ENCODE assay signal across 8 cellular contexts in genomic region chr16:2152695-2153506, GRCh38. TPM values are rescaled to one million over a fixed set of nuclear protein-coding genes. Genes with fewer than 3 reads are reported as not detected.
A peak's percentile ranks its signal among the peaks of the same experiment; 100 is the strongest.
DNase-seq lines count a peak whose midpoint lies in the region; ATAC-seq and TF ChIP-seq lines count a peak whose summit lies in the region.

No MANE protein-coding gene starts in this region.

- no peaks in the 10 kb centered on the region for H3K27me3 ChIP-seq in RWPE2 (ENCODE audit: insufficient read depth, poor library complexity, severe bottlenecking)
- peaks cover 16% of the 10 kb centered on the region for H3K27me3 ChIP-seq in neural cell (ENCODE audit: insufficient read depth, low read depth, low read length)

- H3K9ac ChIP-seq in neural cell (ENCODE audit: low read length), result peak overlapping the region; percentile 76

- H3K9me3 ChIP-seq in RWPE2 (ENCODE audit: severe bottlenecking), result no peaks in the 10 kb centered on the region
- no peaks in the 10 kb centered on the region for H3K9me3 ChIP-seq in neural cell (ENCODE audit: low read length)

- H3K4me1 Mint-ChIP-seq in dendritic cell treated with granulocyte-macrophage colony-stimulating factor and Interleukin-4, amounts not matched to agents 40 ng/mL and 50 ng/mL, for 4 days (ENCODE audit: low read depth), result peaks cover 70% of the 10 kb centered on the region

- H3F3A ChIP-seq in neural cell (ENCODE audit: insufficient read depth, low read length, poor library complexity, severe bottlenecking), result no peaks in the 10 kb centered on the region

- ATAC-seq in RWPE2 (ENCODE audit: low read depth) (no peak), HG03354 (IDR thresholded peaks at IDR 0.05; ENCODE audit: poor library complexity, severe bottlenecking, unreplicated experiment) (no peak), HG02571 (IDR thresholded peaks at IDR 0.05; ENCODE audit: unreplicated experiment) (no peak)

- H3K4me3 Mint-ChIP-seq in dendritic cell treated with granulocyte-macrophage colony-stimulating factor and Interleukin-4, amounts not matched to agents 40 ng/mL and 50 ng/mL, for 4 days, result peak overlapping the region; percentile 81

- peak; percentile 83 for DNase-seq in activated CD8-positive, alpha-beta memory T cell treated with anti-CD3 and anti-CD28 coated beads for 24 hours
- DNase-seq in activated CD8-positive, alpha-beta memory T cell treated with anti-CD3 and anti-CD28 coated beads, Interleukin-2, amount 50 U/mL, for 4 hours, result no peak
- peak; percentile 73 for DNase-seq in RWPE2 (ENCODE audit: low spot score)
- no peak for DNase-seq in NCI-H1930 (lab: John Stamatoyannopoulos, UW)

- H3K9me2 ChIP-seq in neural cell (ENCODE audit: insufficient read depth, low read length), result no peaks in the 10 kb centered on the region

- TF ChIP-seq CTCF in RWPE2 (IDR thresholded peaks at IDR 0.05; ENCODE audit: poor library complexity, severe bottlenecking), result no peak
- TF ChIP-seq CTCF in neural cell (IDR thresholded peaks at IDR 0.05; ENCODE audit: poor library complexity, severe bottlenecking), result no peak

- TF ChIP-seq RAD21 in neural cell (conservative IDR thresholded peaks at IDR 0.05), result no peak

- H3K36me3 Mint-ChIP-seq in dendritic cell treated with granulocyte-macrophage colony-stimulating factor and Interleukin-4, amounts not matched to agents 40 ng/mL and 50 ng/mL, for 4 days (ENCODE audit: low read depth), result peaks cover 70% of the 10 kb centered on the region

- H2AFZ ChIP-seq in neural cell (ENCODE audit: low read depth, low read length), result no peak overlapping the region

- H3K27ac Mint-ChIP-seq in dendritic cell treated with granulocyte-macrophage colony-stimulating factor and Interleukin-4, amounts not matched to agents 40 ng/mL and 50 ng/mL, for 4 days, result peak overlapping the region; percentile 95

- H3K4me1 ChIP-seq in RWPE2 (ENCODE audit: insufficient read depth, poor library complexity, severe bottlenecking), result peaks cover 23% of the 10 kb centered on the region

- H3K4me3 ChIP-seq in RWPE2 (ENCODE audit: severe bottlenecking) (peak overlapping the region; percentile 75), neural cell (ENCODE audit: low read length) (peak overlapping the region; percentile 85)

- H3K27ac ChIP-seq in RWPE2 (ENCODE audit: poor library complexity, severe bottlenecking) (peak overlapping the region; percentile 93), neural cell (ENCODE audit: low read length) (no peak overlapping the region)

- TF ChIP-seq EP300 in neural cell (conservative IDR thresholded peaks at IDR 0.05; ENCODE audit: poor library complexity, severe bottlenecking), result no peak

- H3K36me3 ChIP-seq in RWPE2 (ENCODE audit: low read depth) (peaks cover 38% of the 10 kb centered on the region), neural cell (ENCODE audit: insufficient read depth, low read length) (no peaks in the 10 kb centered on the region)

- peaks cover 35% of the 10 kb centered on the region for H3K27me3 Mint-ChIP-seq in dendritic cell treated with granulocyte-macrophage colony-stimulating factor and Interleukin-4, amounts not matched to agents 40 ng/mL and 50 ng/mL, for 4 days

- H3K9me3 Mint-ChIP-seq in dendritic cell treated with granulocyte-macrophage colony-stimulating factor and Interleukin-4, amounts not matched to agents 40 ng/mL and 50 ng/mL, for 4 days, result no peaks in the 10 kb centered on the region

- peaks cover 37% of the 10 kb centered on the region for H3K79me2 ChIP-seq in neural cell (replicated peaks; ENCODE audit: insufficient read depth, low read length)

- intact Hi-C loops in dendritic cell treated with granulocyte-macrophage colony-stimulating factor and Interleukin-4, amounts not matched to agents 40 ng/mL and 50 ng/mL, for 4 days (cut with micrococcal nuclease), result loop anchor here (1.0 kb wide), 1 partner anchor 149 kb away; no protein-coding TSS in a partner anchor

- peaks cover 11% of the 10 kb centered on the region for H4K20me1 ChIP-seq in neural cell (ENCODE audit: insufficient read depth)

- peak overlapping the region; percentile 68 for H3K4me2 ChIP-seq in neural cell (ENCODE audit: low read length)

TF ChIP-seq in neural cell, 6 proteins besides CTCF, POLR2A, EP300 and RAD21:
- TF ChIP-seq EZH2 (IDR thresholded peaks at IDR 0.05; ENCODE audit: borderline replicate concordance, insufficient read depth, low read length, poor library complexity, severe bottlenecking) (no peak), POLR2AphosphoS5 (IDR thresholded peaks at IDR 0.05) (no peak), SMC3 (conservative IDR thresholded peaks at IDR 0.05; ENCODE audit: poor library complexity) (no peak), TAF1 (IDR thresholded peaks at IDR 0.05; ENCODE audit: low read depth) (no peak), REST (IDR thresholded peaks at IDR 0.05; ENCODE audit: borderline replicate concordance) (no peak), MXI1 (conservative IDR thresholded peaks at IDR 0.05; ENCODE audit: poor library complexity, severe bottlenecking) (no peak)
TF ChIP-seq in neural cell: peak in this region for 0.

RNA-seq across cellular contexts. Expression of gene TRAF7, which starts 2.7 kb away (rescaled TPM):
- 30.9 and 42.5 TPM in 2 replicates for polyA plus RNA-seq in neural cell
- 38.0 and 46.0 TPM in 2 replicates for polyA minus RNA-seq in neural cell

RNA-seq across cellular contexts. Expression of gene RAB26, which starts 4.5 kb away (rescaled TPM):
- polyA plus RNA-seq in neural cell, result 2.7 and 4.9 TPM in 2 replicates
- 0.58 and 0.97 TPM in 2 replicates for polyA minus RNA-seq in neural cell

RNA-seq across cellular contexts. Expression of gene PKD1, which starts 17.2 kb away (rescaled TPM):
- 176 and 232 TPM in 2 replicates for polyA plus RNA-seq in neural cell
- 100 and 130 TPM in 2 replicates for polyA minus RNA-seq in neural cell

RNA-seq across cellular contexts. Expression of gene CASKIN1, which starts 43.5 kb away (rescaled TPM):
- polyA plus RNA-seq in neural cell, result 10.3 and 12.3 TPM in 2 replicates
- 16.8 and 31.2 TPM in 2 replicates for polyA minus RNA-seq in neural cell

RNA-seq across cellular contexts. Expression of gene MLST8, which starts 52.4 kb away (rescaled TPM):
- 13.5 and 34.2 TPM in 2 replicates for polyA plus RNA-seq in neural cell
- 12.4 and 17.6 TPM in 2 replicates for polyA minus RNA-seq in neural cell

Comparison
In these comparisons a context has a peak if more than half of its experiments do, and no peak if none do; other contexts are left out.
1. DNase-seq: peak in activated CD8-positive, alpha-beta memory T cell treated with anti-CD3 and anti-CD28 coated beads for 24 hours (single experiment) and RWPE2 (single experiment); none in activated CD8-positive, alpha-beta memory T cell treated with anti-CD3 and anti-CD28 coated beads, Interleukin-2, amount 50 U/mL, for 4 hours (single experiment) and NCI-H1930 (0 of 2).